ENCODE assay signal across 24 cellular contexts in genomic region chr18:45678850-45679249, GRCh38. TPM values are rescaled to one million over a fixed set of nuclear protein-coding genes. Genes with fewer than 3 reads are reported as not detected.
"Had no signal": no experiment of that assay in that cellular context is flagged by ENCODE, and none has a peak within 500 bp of the region (broad histone marks: within the 10 kb centered on the region; RNA-seq: fewer than 3 reads in every experiment).

No MANE protein-coding gene starts in this region.

- H3K27ac Mint-ChIP-seq: endodermal cell, naive B cell, nephron had no signal

- H3K4me1 Mint-ChIP-seq: endodermal cell, naive B cell, nephron had no signal

- H3K27me3 Mint-ChIP-seq: naive B cell had no signal

- DNase-seq: colonic mucosa; effector CD4-positive, alpha-beta T cell; endodermal cell; heart left ventricle; hippocampal formation; kidney glomerular epithelial cell; mesendoderm; naive B cell; posterior cingulate gyrus; sigmoid colon; stimulated activated CD4-positive, alpha-beta T cell treated with anti-CD3 and anti-CD28 coated beads, Interleukin-2, amount 100 ng/mL, for 24 hours; stimulated activated CD4-positive, alpha-beta T cell treated with anti-CD3 and anti-CD28 coated beads, Interleukin-4, amount 100 ng/mL, for 4 hours; stimulated activated naive CD4-positive, alpha-beta T cell; stomach; substantia nigra; trophoblast cell had no signal

- H3K27ac ChIP-seq: colonic mucosa, heart left ventricle, sigmoid colon, skin epidermis, stomach, thoracic aorta had no signal

- H3K4me1 ChIP-seq: colonic mucosa, sigmoid colon, stomach had no signal

- ATAC-seq: heart left ventricle had no signal

- H3K36me3 Mint-ChIP-seq: naive B cell had no signal

- FAIRE-seq: endothelial cell of umbilical vein, frontal cortex had no signal

- H3K27me3 ChIP-seq: colonic mucosa, heart left ventricle, sigmoid colon, stomach had no signal

- H3K9me3 ChIP-seq: colonic mucosa, heart left ventricle, sigmoid colon, stomach, thoracic aorta had no signal

- H3K36me3 ChIP-seq: colonic mucosa, heart left ventricle, sigmoid colon, stomach, thoracic aorta had no signal

- H3K4me3 ChIP-seq: colonic mucosa, heart left ventricle, sigmoid colon, skin epidermis, stomach, thoracic aorta had no signal

- H3K4me3 Mint-ChIP-seq: endodermal cell, naive B cell, nephron had no signal

RNA-seq across cellular contexts. Expression of gene SLC14A1, which starts 45.1 kb away (rescaled TPM):
- total RNA-seq: dermis microvascular lymphatic vessel endothelial cell, endodermal cell, endothelial cell of umbilical vein, lung microvascular endothelial cell, pulmonary artery endothelial cell had no signal
- polyA plus RNA-seq: endothelial cell of umbilical vein had no signal
